ENCODE assay signal across 1 cellular context in the genomic region with DNA sequence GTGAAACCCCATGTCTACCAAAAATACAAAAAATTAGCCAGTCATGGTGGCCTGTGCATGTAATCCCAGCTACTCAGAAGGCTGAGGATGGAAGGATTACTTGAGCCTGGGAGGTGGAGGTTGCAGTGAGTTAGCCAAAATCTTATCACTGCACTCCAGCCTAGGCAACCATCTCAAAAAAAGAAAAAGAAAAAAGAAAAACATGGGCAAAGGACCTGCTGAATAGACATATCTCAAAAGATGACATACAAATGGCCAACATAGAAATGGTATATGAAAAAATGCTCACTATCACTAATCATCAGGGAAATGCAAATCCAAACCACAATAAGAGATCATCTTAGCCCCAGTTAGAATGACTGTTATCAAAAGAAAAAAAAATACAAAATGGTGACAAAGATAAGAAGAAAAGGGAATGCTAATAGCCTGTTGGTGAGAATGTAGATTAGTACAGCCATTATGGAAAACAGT.
TF ChIP-seq lines count a peak whose summit lies in the region.

No MANE protein-coding gene starts in this region.

TF ChIP-seq in HCT116, 20 proteins besides CTCF, POLR2A, EP300 and RAD21 (continued from another document):
- TF ChIP-seq, protein P1, sequence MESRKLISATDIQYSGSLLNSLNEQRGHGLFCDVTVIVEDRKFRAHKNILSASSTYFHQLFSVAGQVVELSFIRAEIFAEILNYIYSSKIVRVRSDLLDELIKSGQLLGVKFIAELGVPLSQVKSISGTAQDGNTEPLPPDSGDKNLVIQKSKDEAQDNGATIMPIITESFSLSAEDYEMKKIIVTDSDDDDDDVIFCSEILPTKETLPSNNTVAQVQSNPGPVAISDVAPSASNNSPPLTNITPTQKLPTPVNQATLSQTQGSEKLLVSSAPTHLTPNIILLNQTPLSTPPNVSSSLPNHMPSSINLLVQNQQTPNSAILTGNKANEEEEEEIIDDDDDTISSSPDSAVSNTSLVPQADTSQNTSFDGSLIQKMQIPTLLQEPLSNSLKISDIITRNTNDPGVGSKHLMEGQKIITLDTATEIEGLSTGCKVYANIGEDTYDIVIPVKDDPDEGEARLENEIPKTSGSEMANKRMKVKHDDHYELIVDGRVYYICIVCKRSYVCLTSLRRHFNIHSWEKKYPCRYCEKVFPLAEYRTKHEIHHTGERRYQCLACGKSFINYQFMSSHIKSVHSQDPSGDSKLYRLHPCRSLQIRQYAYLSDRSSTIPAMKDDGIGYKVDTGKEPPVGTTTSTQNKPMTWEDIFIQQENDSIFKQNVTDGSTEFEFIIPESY (IDR thresholded peaks at IDR 0.05; ENCODE audit: extremely low read depth, insufficient replicate concordance, low read length), result no peak
- no peak for TF ChIP-seq YY1 (IDR thresholded peaks at IDR 0.05; ENCODE audit: extremely low read depth, insufficient replicate concordance, low read depth, low read length)
- TF ChIP-seq, protein P2, sequence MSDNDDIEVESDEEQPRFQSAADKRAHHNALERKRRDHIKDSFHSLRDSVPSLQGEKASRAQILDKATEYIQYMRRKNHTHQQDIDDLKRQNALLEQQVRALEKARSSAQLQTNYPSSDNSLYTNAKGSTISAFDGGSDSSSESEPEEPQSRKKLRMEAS (IDR thresholded peaks at IDR 0.05), result no peak
- TF ChIP-seq, protein P3, sequence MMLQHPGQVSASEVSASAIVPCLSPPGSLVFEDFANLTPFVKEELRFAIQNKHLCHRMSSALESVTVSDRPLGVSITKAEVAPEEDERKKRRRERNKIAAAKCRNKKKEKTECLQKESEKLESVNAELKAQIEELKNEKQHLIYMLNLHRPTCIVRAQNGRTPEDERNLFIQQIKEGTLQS (IDR thresholded peaks at IDR 0.05), result no peak
- no peak for TF ChIP-seq ZFX (IDR thresholded peaks at IDR 0.05)
- no peak for TF ChIP-seq ELF1 (IDR thresholded peaks at IDR 0.05; ENCODE audit: borderline replicate concordance, low read depth)
- TF ChIP-seq REST (IDR thresholded peaks at IDR 0.05; ENCODE audit: low read depth), result no peak
- no peak for TF ChIP-seq EZH2phosphoT487 (IDR thresholded peaks at IDR 0.05; ENCODE audit: borderline replicate concordance)
- TF ChIP-seq EGR1 (IDR thresholded peaks at IDR 0.05; ENCODE audit: low read depth), result no peak
- no peak for TF ChIP-seq EZH2 (IDR thresholded peaks at IDR 0.05)
- no peak for TF ChIP-seq FOSL1 (IDR thresholded peaks at IDR 0.05; ENCODE audit: low read depth)
- TF ChIP-seq CBX3 (IDR thresholded peaks at IDR 0.05; ENCODE audit: low read depth), result no peak
- no peak for TF ChIP-seq JUND (IDR thresholded peaks at IDR 0.05)
- TF ChIP-seq ZNF274 (IDR thresholded peaks at IDR 0.05; ENCODE audit: low read depth, low read length), result no peak
